3 cellular contexts compared by ENCODE assay signal in the genomic region with DNA sequence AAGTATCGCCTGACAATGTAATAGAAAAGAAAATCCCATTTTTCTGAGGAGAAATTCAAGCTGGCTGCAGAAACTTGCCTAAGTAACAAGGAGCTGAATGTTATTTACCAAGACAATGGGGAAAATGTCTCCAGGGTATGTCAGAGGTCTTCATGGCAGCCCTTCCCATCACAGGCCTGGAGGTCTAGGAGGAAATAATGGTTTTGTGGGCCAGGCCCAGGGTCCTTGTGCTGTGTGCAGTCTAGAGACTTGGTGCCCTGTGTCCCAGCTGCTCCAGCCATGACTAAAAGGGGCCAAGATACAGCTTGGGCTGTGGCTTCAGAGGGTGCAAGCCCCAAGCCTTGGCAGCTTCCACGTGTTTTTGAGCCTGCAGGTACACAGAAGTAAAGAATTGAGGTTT.
DNase-seq lines count a peak whose midpoint lies in the region; ATAC-seq, FAIRE-seq and TF ChIP-seq lines count a peak whose summit lies in the region.
"Not testable (repeated sequence)": the region's sequence is repeated elsewhere in the genome, so short reads cannot be mapped to it uniquely, and the experiment has no call there.

No MANE protein-coding gene starts in this region.

- WGBS in A549 (ENCODE audit: missing lambda C conversion rate): 4% methylated on average over 2 of the region's 2 CpGs
- 0% methylated on average over 2 of the region's 2 CpGs for WGBS in K562 (ENCODE audit: insufficient coverage, low coverage, missing lambda C conversion rate)

- TF ChIP-seq EP300 in A549 (IDR thresholded peaks at IDR 0.05); K562 (IDR thresholded peaks at IDR 0.05; ENCODE audit: low read length): not testable (repeated sequence)

- H3K9ac ChIP-seq in K562 (ENCODE audit: insufficient read depth in 1 of 2, low read depth in 2 of 2, low read length in 2 of 2): not testable (repeated sequence)

- H3K27me3 ChIP-seq in K562 (ENCODE audit: control insufficient read depth in 2 of 2, insufficient read depth in 2 of 2, low read length in 2 of 2): not testable (repeated sequence)

- not testable (repeated sequence) for H3K9me3 ChIP-seq in A549; HEK293 (ENCODE audit: control insufficient read depth, insufficient read depth, low read depth, low read length); K562 (replicated peaks; ENCODE audit: control insufficient read depth, insufficient read depth, low read depth, low read length)

- not testable (repeated sequence) for H3K4me2 ChIP-seq in A549; K562 (ENCODE audit: insufficient read depth, low read length)

- not testable (repeated sequence) for TF ChIP-seq CTCF in A549 (IDR thresholded peaks at IDR 0.05); HEK293 (tag by site-specific recombination; IDR thresholded peaks at IDR 0.05); K562 (IDR thresholded peaks at IDR 0.05 in 2 of 3, conservative IDR thresholded peaks at IDR 0.05 in 1 of 3; ENCODE audit: insufficient read depth in 2 of 3, low read depth in 1 of 3, low read length in 3 of 3)

- TF ChIP-seq RAD21 in A549 (conservative IDR thresholded peaks at IDR 0.05 in 1 of 2, IDR thresholded peaks at IDR 0.05 in 1 of 2); K562 (CRISPR knock-in tag; conservative IDR thresholded peaks at IDR 0.05 in 1 of 2, IDR thresholded peaks at IDR 0.05 in 1 of 2): not testable (repeated sequence)

- not testable (repeated sequence) for H3K4me1 ChIP-seq in A549; HEK293 (ENCODE audit: control insufficient read depth, insufficient read depth, low read length); K562 (replicated peaks in 1 of 2; ENCODE audit: control insufficient read depth in 2 of 2, insufficient read depth in 2 of 2, low read length in 2 of 2)

- H2AFZ ChIP-seq in K562 (ENCODE audit: low read depth, low read length): not testable (repeated sequence)

- ATAC-seq in A549, K562: not testable (repeated sequence)

- not testable (repeated sequence) for TF ChIP-seq POLR2A in A549 (IDR thresholded peaks at IDR 0.05; ENCODE audit: low read length); K562 (conservative IDR thresholded peaks at IDR 0.05)

- H3K27ac ChIP-seq in A549; HEK293 (ENCODE audit: extremely low read depth, low read depth, low read length); K562 (ENCODE audit: extremely low read depth, low read depth, low read length): not testable (repeated sequence)

- not testable (repeated sequence) for H3K79me2 ChIP-seq in K562 (ENCODE audit: control insufficient read depth, insufficient read depth, low read length)

- CTCF ChIA-PET in A549 (lab: Yijun Ruan, JAX): interaction anchor here (1.4 kb wide), 1 partner anchor 16 kb away, joined by 3 read pairs; no protein-coding TSS in a partner anchor
- CTCF ChIA-PET in HEK293 (lab: Yijun Ruan, JAX); K562 (lab: Yijun Ruan, JAX; ENCODE audit: low intra/inter-chr PET ratio): not testable (repeated sequence)

- in situ Hi-C loops in K562 (cut with MboI): not testable (repeated sequence)

- H3K4me3 ChIP-seq in A549; HEK293 (ENCODE audit: low read depth, low read length); K562: not testable (repeated sequence)

- not testable (repeated sequence) for H3K9me1 ChIP-seq in K562 (ENCODE audit: control insufficient read depth, insufficient read depth, low read length)

- H4K20me1 ChIP-seq in K562 (replicated peaks; ENCODE audit: control insufficient read depth, insufficient read depth, low read length): not testable (repeated sequence)

- not testable (repeated sequence) for BruUV-seq in K562 (replicated peaks; lab: Mats Ljungman, UMichigan)

- H3K36me3 ChIP-seq in HEK293 (ENCODE audit: control insufficient read depth in 2 of 2, insufficient read depth in 1 of 2, low read length in 2 of 2); K562 (ENCODE audit: control insufficient read depth, insufficient read depth, low read length): not testable (repeated sequence)

- intact Hi-C loops in K562 (cut with micrococcal nuclease): not testable (repeated sequence)

- POLR2A ChIA-PET in A549 (lab: Yijun Ruan, JAX); HEK293 (lab: Yijun Ruan, JAX); K562 (lab: Yijun Ruan, JAX): not testable (repeated sequence)

- not testable (repeated sequence) for FAIRE-seq in A549 (lab: Jason Lieb, UNC); K562 (lab: Jason Lieb, UNC)

- DNase-seq in A549 (ENCODE audit: low read depth in 1 of 2, low spot score in 1 of 2); K562 (ENCODE audit: extremely low read depth in 1 of 4, low spot score in 3 of 4): not testable (repeated sequence)

TF ChIP-seq in A549, 52 proteins besides CTCF, POLR2A, EP300 and RAD21:
- peak; percentile 59 for TF ChIP-seq ZFP36 (IDR thresholded peaks at IDR 0.05; ENCODE audit: borderline replicate concordance, partially characterized antibody)
TF ChIP-seq in A549: peak in this region for 1; not testable (repeated sequence) for 51.

TF ChIP-seq in HEK293, 187 proteins besides CTCF, POLR2A, EP300 and RAD21:
- peak; percentile 92 for TF ChIP-seq ZNF585B (tag by site-specific recombination; IDR thresholded peaks at IDR 0.05)

TF ChIP-seq in K562, 482 proteins besides CTCF, POLR2A, EP300 and RAD21:
- TF ChIP-seq ZFP36 (IDR thresholded peaks at IDR 0.05; ENCODE audit: low read depth, low read length, partially characterized antibody): peak; percentile 46
TF ChIP-seq in K562: peak in this region for 1; not testable (repeated sequence) for 481.
